Comparison of ENCODE assay signal across 8 cellular contexts in the genomic region with DNA sequence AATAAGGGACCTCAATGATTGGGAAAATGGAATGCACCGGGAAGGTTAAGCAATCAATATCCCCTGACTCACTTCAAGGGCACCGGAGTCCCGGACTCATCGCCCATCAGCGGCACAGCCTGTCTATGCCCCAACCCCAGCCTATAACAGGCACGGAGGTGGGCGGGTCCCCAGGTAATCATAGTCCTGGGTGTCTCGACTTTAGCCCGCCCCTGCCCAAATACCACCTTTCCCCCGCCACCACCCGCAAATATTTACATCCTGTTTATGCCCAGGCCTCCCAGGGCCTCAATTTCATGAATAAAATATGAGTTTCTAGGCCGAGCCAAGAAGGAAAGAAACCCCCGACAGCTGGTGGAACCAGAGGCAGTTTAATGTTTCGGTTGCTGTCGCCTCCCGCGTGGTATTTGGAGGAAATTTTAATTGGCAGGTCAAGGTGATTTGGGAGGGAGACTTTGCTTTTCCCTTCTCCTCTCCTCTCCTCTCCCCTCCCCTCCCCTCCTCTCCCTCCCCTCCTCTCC. TPM values are rescaled to one million over a fixed set of nuclear protein-coding genes. Genes with fewer than 3 reads are reported as not detected.
DNase-seq lines count a peak whose midpoint lies in the region; ATAC-seq and TF ChIP-seq lines count a peak whose summit lies in the region.

No MANE protein-coding gene starts in this region.

- H3K27ac Mint-ChIP-seq in chondrocyte (ENCODE audit: unreplicated experiment) = no peak overlapping the region

- ATAC-seq in GM21825 (IDR thresholded peaks at IDR 0.05; ENCODE audit: unreplicated experiment) = peak; percentile 30
- ATAC-seq in left colon = peak; percentile 83
- ATAC-seq in HG02571 (IDR thresholded peaks at IDR 0.05; ENCODE audit: unreplicated experiment) = no peak

- H3K36me3 Mint-ChIP-seq in chondrocyte (ENCODE audit: low read depth) = no peaks in the 10 kb centered on the region

- TF ChIP-seq CTCF in WI38 (IDR thresholded peaks at IDR 0.05; ENCODE audit: low read depth, low read length) (no peak), chondrocyte (IDR thresholded peaks at IDR 0.05) (no peak)

- intact Hi-C loops in left colon (cut with DNase I, micrococcal nuclease) = no loop called here

- H3K4me3 Mint-ChIP-seq in chondrocyte (ENCODE audit: unreplicated experiment) = peak overlapping the region; percentile 71

- peak overlapping the region; percentile 44 for H3K4me3 ChIP-seq in WI38 (ENCODE audit: low read depth, low read length)

- H3K4me1 Mint-ChIP-seq in chondrocyte (ENCODE audit: low read depth) = peaks cover 28% of the 10 kb centered on the region

- no peaks in the 10 kb centered on the region for H3K9me3 Mint-ChIP-seq in chondrocyte (ENCODE audit: low read depth)

- DNase-seq in COR-L47 (lab: John Stamatoyannopoulos, UW) (peak; percentile 93), NCI-H2081 (lab: John Stamatoyannopoulos, UW) (peak; percentile 90 to 95), chondrocyte (ENCODE audit: low spot score) (no peak), left colon (peak; percentile 82 to 87)
- DNase-seq in stimulated activated CD4-positive, alpha-beta T cell treated with anti-CD3 and anti-CD28 coated beads, Interleukin-15, amount 100 ng/mL, for 24 hours = peak; percentile 65

- no peaks in the 10 kb centered on the region for H3K27me3 Mint-ChIP-seq in chondrocyte (ENCODE audit: low read depth)

RNA-seq across cellular contexts. Expression of gene RFC2, which starts 15.6 kb away (rescaled TPM):
- total RNA-seq in chondrocyte (11.0 to 18.4 TPM (median 11.3 TPM) in 3 replicates), left colon (10 to 100 TPM; 13.9 to 16.1 TPM)

RNA-seq across cellular contexts. Expression of gene CLIP2, which starts 19.4 kb away (rescaled TPM):
- total RNA-seq in chondrocyte (27.0 to 33.0 TPM (median 32.6 TPM) in 3 replicates), left colon (10 to 100 TPM; 63.5 to 83.6 TPM)
